Comparison of ENCODE assay signal across 30 cellular contexts in the genomic region with DNA sequence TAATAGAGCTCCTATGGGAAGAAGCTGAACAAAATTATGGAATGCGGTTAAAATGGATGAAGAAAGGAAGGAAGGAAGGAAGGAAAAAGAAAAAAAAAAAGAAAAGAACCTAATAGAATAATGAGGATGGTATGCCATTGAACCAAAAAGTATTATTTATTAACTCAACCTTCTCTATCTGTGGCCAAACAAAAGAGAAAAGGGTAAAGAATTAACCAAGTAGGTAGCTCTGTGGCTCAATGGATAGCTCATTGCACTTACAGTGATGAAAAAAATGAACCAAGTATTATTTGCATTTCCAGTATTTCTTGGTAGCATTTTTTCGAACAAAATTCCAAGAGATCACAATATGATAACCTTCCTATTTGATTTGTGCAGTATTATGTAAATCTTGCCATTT.
"Had no signal": no experiment of that assay in that cellular context is flagged by ENCODE, and none has a peak within 500 bp of the region (broad histone marks: within the 10 kb centered on the region; RNA-seq: fewer than 3 reads in every experiment).

No MANE protein-coding gene starts in this region.

- DNase-seq: activated CD4-positive, alpha-beta memory T cell treated with anti-CD3 and anti-CD28 coated beads for 36 hours; activated CD4-positive, alpha-beta T cell treated with anti-CD3 and anti-CD28 coated beads for 36 hours; activated CD4-positive, CD25-positive, alpha-beta regulatory T cell; activated CD4-positive, CD25-positive, alpha-beta regulatory T cell treated with anti-CD3 and anti-CD28 coated beads, Interleukin-2, amount 50 U/mL, for 72 hours; activated CD8-positive, alpha-beta memory T cell treated with anti-CD3 and anti-CD28 coated beads, Interleukin-2, amount 10 ng/mL, durations not matched to agents 7 days and 5 days; activated CD8-positive, alpha-beta memory T cell treated with anti-CD3 and anti-CD28 coated beads, Interleukin-2, amount 50 U/mL, for 4 hours; activated CD8-positive, alpha-beta T cell treated with anti-CD3 and anti-CD28 coated beads, Interleukin-2, amount 10 ng/mL, durations not matched to agents 7 days and 5 days; activated effector memory CD4-positive, alpha-beta T cell treated with anti-CD3 and anti-CD28 coated beads, Interleukin-2, amount 50 U/mL, for 16 hours; activated naive CD4-positive, alpha-beta T cell treated with anti-CD3 and anti-CD28 coated beads for 36 hours; activated naive CD8-positive, alpha-beta T cell treated with anti-CD3 and anti-CD28 coated beads for 36 hours; activated naive CD8-positive, alpha-beta T cell treated with anti-CD3 and anti-CD28 coated beads, Interleukin-2, amount 50 U/mL, for 24 hours; activated T-cell treated with anti-CD3 and anti-CD28 coated beads, Interleukin-2, amount 50 U/mL, for 1 hour; activated T-cell treated with anti-CD3 and anti-CD28 coated beads, Interleukin-2, amount 50 U/mL, for 48 hours; adrenal gland; amygdala; aorta; body of pancreas; caudate nucleus; cortex of kidney; dermis blood vessel endothelial cell; effector CD4-positive, alpha-beta T cell; effector memory CD8-positive, alpha-beta T cell; foreskin fibroblast; glutamatergic neuron; heart left ventricle; T-helper 2 cell had no signal

- H3K4me3 ChIP-seq: adrenal gland, body of pancreas, heart left ventricle had no signal

- H3K27me3 ChIP-seq: adrenal gland, body of pancreas, heart left ventricle had no signal

- H3K4me1 ChIP-seq: adrenal gland, body of pancreas had no signal

- FAIRE-seq: colon, frontal cortex had no signal

- H3K9me3 ChIP-seq: adrenal gland, body of pancreas, heart left ventricle had no signal

- H3K27ac ChIP-seq: body of pancreas, epithelial cell of prostate had no signal

- ATAC-seq: activated CD4-positive, alpha-beta T cell treated with anti-CD3 and anti-CD28 coated beads for 36 hours; activated CD8-positive, alpha-beta memory T cell treated with anti-CD3 and anti-CD28 coated beads, Interleukin-2, amount 10 ng/mL, durations not matched to agents 7 days and 5 days; activated CD8-positive, alpha-beta T cell treated with anti-CD3 and anti-CD28 coated beads, Interleukin-2, amount 10 ng/mL, durations not matched to agents 7 days and 5 days; activated naive CD8-positive, alpha-beta T cell treated with anti-CD3 and anti-CD28 coated beads, Interleukin-2, amount 50 U/mL, for 24 hours; body of pancreas; effector memory CD8-positive, alpha-beta T cell; esophagus mucosa; heart left ventricle had no signal

- H3K36me3 ChIP-seq: adrenal gland, heart left ventricle had no signal
